ENCODE assay signal across 26 cellular contexts in genomic region chr3:172716476-172716875, GRCh38. TPM values are rescaled to one million over a fixed set of nuclear protein-coding genes. Genes with fewer than 3 reads are reported as not detected.
DNase-seq lines count a peak whose midpoint lies in the region; ATAC-seq, FAIRE-seq and TF ChIP-seq lines count a peak whose summit lies in the region.
"Had no signal": no experiment of that assay in that cellular context is flagged by ENCODE, and none has a peak within 500 bp of the region (broad histone marks: within the 10 kb centered on the region; RNA-seq: fewer than 3 reads in every experiment).

No MANE protein-coding gene starts in this region.

- H3K36me3 Mint-ChIP-seq in activated naive CD4-positive, alpha-beta T cell treated with anti-CD3 and anti-CD28 coated beads for 36 hours (ENCODE audit: low read depth) = no peaks in the 10 kb centered on the region
- H3K36me3 Mint-ChIP-seq: activated CD4-positive, alpha-beta memory T cell treated with anti-CD3 and anti-CD28 coated beads for 36 hours; activated naive CD4-positive, alpha-beta T cell treated with anti-CD3 and anti-CD28 coated beads, Interleukin-2, amount 50 U/mL, for 24 hours had no signal

- no TSS peak for BruUV-seq in HepG2 (replicated peaks; lab: Mats Ljungman, UMichigan)

- TF ChIP-seq EP300 in HepG2 (IDR thresholded peaks at IDR 0.05; ENCODE audit: low read depth in 2 of 2, low read length in 2 of 2) = no peak
- no peak for TF ChIP-seq EP300 in HepG2 (CRISPR knock-in tag; IDR thresholded peaks at IDR 0.05; ENCODE audit: borderline replicate concordance)

- H3K4me1 Mint-ChIP-seq in activated naive CD4-positive, alpha-beta T cell treated with anti-CD3 and anti-CD28 coated beads for 36 hours (ENCODE audit: low read depth) = no peaks in the 10 kb centered on the region
- H3K4me1 Mint-ChIP-seq: activated naive CD4-positive, alpha-beta T cell treated with anti-CD3 and anti-CD28 coated beads, Interleukin-2, amount 50 U/mL, for 24 hours had no signal

- intact Hi-C loops in right lobe of liver (cut with DNase I) = no loop called here
- intact Hi-C loops in HepG2 (cut with micrococcal nuclease; ENCODE audit: unreplicated experiment) = no loop called here
- intact Hi-C loops in activated naive CD4-positive, alpha-beta T cell treated with anti-CD3 and anti-CD28 coated beads for 36 hours (cut with micrococcal nuclease) = no loop called here

- CTCF ChIA-PET in HepG2 (lab: Yijun Ruan, JAX; ENCODE audit: low intra/inter-chr PET ratio, low total read pairs) = interaction anchor here (1.7 kb wide), 1 partner anchor 43 kb away, joined by 6 read pairs; no protein-coding TSS in a partner anchor
- CTCF ChIA-PET in activated naive CD4-positive, alpha-beta T cell treated with anti-CD3 and anti-CD28 coated beads for 36 hours (lab: Charles Lee) = no interaction called here

- no peak for FAIRE-seq in HepG2 (lab: Jason Lieb, UNC)
- FAIRE-seq: A549, GM18507, islet of Langerhans, urothelium cell line had no signal

- no peak overlapping the region for H3K4me2 ChIP-seq in HepG2 (ENCODE audit: low read depth, low read length)
- H3K4me2 ChIP-seq: A549, PC-9 had no signal

- TF ChIP-seq CTCF in right lobe of liver (IDR thresholded peaks at IDR 0.05) (no peak), HepG2 (CRISPR knock-in tag; IDR thresholded peaks at IDR 0.05) (no peak)

- in situ Hi-C loops in HepG2 (cut with HindIII; ENCODE audit: extremely low pct_ligation_motif_present, low pct_unique_long_range_greater_than_20kb) = no loop called here

- no peak for TF ChIP-seq RAD21 in HepG2 (CRISPR knock-in tag; IDR thresholded peaks at IDR 0.05)

- TF ChIP-seq POLR2A in right lobe of liver (IDR thresholded peaks at IDR 0.05) = no peak
- TF ChIP-seq POLR2A in HepG2 (IDR thresholded peaks at IDR 0.05; ENCODE audit: insufficient read depth in 1 of 2, low read depth in 2 of 2, low read length in 2 of 2) = no peak

- POLR2A ChIA-PET in HepG2 (lab: Yijun Ruan, JAX) = no interaction called here

- H3K27me3 Mint-ChIP-seq in activated naive CD4-positive, alpha-beta T cell treated with anti-CD3 and anti-CD28 coated beads for 36 hours (ENCODE audit: low read depth) = no peaks in the 10 kb centered on the region
- H3K27me3 Mint-ChIP-seq: activated CD4-positive, alpha-beta memory T cell treated with anti-CD3 and anti-CD28 coated beads for 36 hours; activated naive CD4-positive, alpha-beta T cell treated with anti-CD3 and anti-CD28 coated beads, Interleukin-2, amount 50 U/mL, for 24 hours had no signal

- no peak overlapping the region for H3K27ac ChIP-seq in right lobe of liver
- H3K27ac ChIP-seq in HepG2 (ENCODE audit: extremely low read length, insufficient read depth, low read length) = no peak overlapping the region
- H3K27ac ChIP-seq: A549, body of pancreas, C4-2B, coronary artery, PC-9, sigmoid colon, stomach had no signal

- no peaks in the 10 kb centered on the region for H3K9me3 Mint-ChIP-seq in activated naive CD4-positive, alpha-beta T cell treated with anti-CD3 and anti-CD28 coated beads for 36 hours
- H3K9me3 Mint-ChIP-seq: activated CD4-positive, alpha-beta memory T cell treated with anti-CD3 and anti-CD28 coated beads for 36 hours; activated naive CD4-positive, alpha-beta T cell treated with anti-CD3 and anti-CD28 coated beads, Interleukin-2, amount 50 U/mL, for 24 hours; activated T-cell treated with anti-CD3 and anti-CD28 coated beads, Interleukin-2, amount 50 U/mL, for 24 hours had no signal

- WGBS in right lobe of liver (ENCODE audit: insufficient coverage, low coverage, low lambda C conversion rate, missing lambda C conversion rate) = 45% methylated on average over 5 of the region's 5 CpGs
- WGBS in HepG2 (ENCODE audit: low lambda C conversion rate) = 75% methylated on average over 5 of the region's 5 CpGs

- H3K27me3 ChIP-seq in right lobe of liver (no peaks in the 10 kb centered on the region), HepG2 (ENCODE audit: control insufficient read depth in 1 of 2, insufficient read depth in 2 of 2, low read length in 2 of 2) (peaks cover 4 to 7% of the 10 kb centered on the region in 2 experiments; a peak in 3 of 5 replicates)
- H3K27me3 ChIP-seq: body of pancreas, sigmoid colon, stomach had no signal

- H3K79me2 ChIP-seq in HepG2 (ENCODE audit: insufficient read depth, low read length) = no peaks in the 10 kb centered on the region

- no peak overlapping the region for H3K4me3 ChIP-seq in right lobe of liver
- no peak overlapping the region for H3K4me3 ChIP-seq in HepG2 (replicated peaks in 1 of 3; ENCODE audit: insufficient read depth in 1 of 3, low read depth in 2 of 3, low read length in 3 of 3)
- H3K4me3 ChIP-seq: A549, body of pancreas, coronary artery, PC-9, sigmoid colon, stomach had no signal

- no peaks in the 10 kb centered on the region for H3K36me3 ChIP-seq in right lobe of liver
- H3K36me3 ChIP-seq in HepG2 (replicated peaks in 1 of 2; ENCODE audit: control insufficient read depth in 1 of 2, insufficient read depth in 2 of 2, low read length in 2 of 2) = no peaks in the 10 kb centered on the region
- H3K36me3 ChIP-seq: sigmoid colon, stomach had no signal

- DNase-seq in right lobe of liver (peak in 2 of 3 donors; percentile 45 to 49), HepG2 (ENCODE audit: low spot score) (no peak), UCSD-AML1 (lab: John Stamatoyannopoulos, UW; ENCODE audit: unreplicated experiment) (peak; percentile 35), left lobe of liver (ENCODE audit: low spot score) (no peak)
- no peak for DNase-seq in effector CD4-positive, alpha-beta T cell
- DNase-seq in activated naive CD4-positive, alpha-beta T cell treated with anti-CD3 and anti-CD28 coated beads for 36 hours = no peak
- DNase-seq: activated CD4-positive, alpha-beta memory T cell treated with anti-CD3 and anti-CD28 coated beads for 36 hours; activated T-cell treated with anti-CD3 and anti-CD28 coated beads, Interleukin-2, amount 50 U/mL, for 24 hours; DMS79; NCI-H2029 treated with DMSO at 0.1 percent for 48 hours; NCI-H524; PC-9; sigmoid colon; stomach had no signal

- no peak overlapping the region for H2AFZ ChIP-seq in HepG2 (ENCODE audit: low read length)
- H2AFZ ChIP-seq: PC-9 had no signal

- no peak overlapping the region for H3K27ac Mint-ChIP-seq in activated naive CD4-positive, alpha-beta T cell treated with anti-CD3 and anti-CD28 coated beads for 36 hours
- H3K27ac Mint-ChIP-seq: activated CD4-positive, alpha-beta memory T cell treated with anti-CD3 and anti-CD28 coated beads for 36 hours; activated naive CD4-positive, alpha-beta T cell treated with anti-CD3 and anti-CD28 coated beads, Interleukin-2, amount 50 U/mL, for 24 hours; activated T-cell treated with anti-CD3 and anti-CD28 coated beads, Interleukin-2, amount 50 U/mL, for 24 hours had no signal

- no peak overlapping the region for H3K4me3 Mint-ChIP-seq in activated naive CD4-positive, alpha-beta T cell treated with anti-CD3 and anti-CD28 coated beads for 36 hours
- H3K4me3 Mint-ChIP-seq: activated CD4-positive, alpha-beta memory T cell treated with anti-CD3 and anti-CD28 coated beads for 36 hours; activated naive CD4-positive, alpha-beta T cell treated with anti-CD3 and anti-CD28 coated beads, Interleukin-2, amount 50 U/mL, for 24 hours; activated T-cell treated with anti-CD3 and anti-CD28 coated beads, Interleukin-2, amount 50 U/mL, for 24 hours had no signal

- no peaks in the 10 kb centered on the region for H3K9me3 ChIP-seq in right lobe of liver
- H3K9me3 ChIP-seq in HepG2 (ENCODE audit: low read length) = no peaks in the 10 kb centered on the region
- H3K9me3 ChIP-seq: A549, body of pancreas had no signal

- peaks cover 0 to 3% (median 1%) of the 10 kb centered on the region in 4 donors for H3K4me1 ChIP-seq in right lobe of liver
- peaks cover 26% of the 10 kb centered on the region for H3K4me1 ChIP-seq in HepG2 (ENCODE audit: insufficient read depth, low read length)

- H4K20me1 ChIP-seq in HepG2 (ENCODE audit: insufficient read depth, low read length) = no peaks in the 10 kb centered on the region

- ATAC-seq in right lobe of liver = peak; percentile 20 to 62 (median 53)
- no peak for ATAC-seq in HepG2
- peak; percentile 39 for ATAC-seq in left lobe of liver
- no peak for ATAC-seq in GM21360 (IDR thresholded peaks at IDR 0.05; ENCODE audit: unreplicated experiment)
- ATAC-seq in GM21423 (IDR thresholded peaks at IDR 0.05; ENCODE audit: unreplicated experiment) = no peak
- ATAC-seq: body of pancreas, HCT116, SK-N-SH treated with all-trans-retinoic acid at 6 μM for 48 hours had no signal

- H3K9ac ChIP-seq in HepG2 (ENCODE audit: insufficient read depth, low read depth, low read length) = no peak overlapping the region

RNA-seq across cellular contexts. Expression of gene NCEH1, which starts 5.6 kb away (rescaled TPM):
- total RNA-seq in right lobe of liver = 10 to 100 TPM in 1 of 6 experiments, 1 to 10 TPM in 5; 1.5 to 13.0 (median 4.3) TPM
- total RNA-seq in HepG2 (2016; rRNA removed; fragmentation: Illumina TruSeq; extraction: Trizol) = 7.9 and 12.9 TPM in 2 replicates
- 1.1 and 1.2 TPM in 2 replicates for total RNA-seq in HepG2 (2016; cell fraction: cytosol; rRNA removed; fragmentation: Illumina TruSeq; extraction: Trizol; ENCODE audit: low read depth)
- 9.2 and 11.9 TPM in 2 replicates for total RNA-seq in HepG2 (2016; cell fraction: insoluble cytoplasmic fraction; rRNA removed; fragmentation: Illumina TruSeq; extraction: Trizol)
- 2.6 and 2.7 TPM in 2 replicates for total RNA-seq in HepG2 (2016; cell fraction: membrane; rRNA removed; fragmentation: Illumina TruSeq; extraction: Trizol)
- 13.8 and 15.3 TPM in 2 replicates for total RNA-seq in HepG2 (2016; cell fraction: nucleus; rRNA removed; fragmentation: Illumina TruSeq; extraction: Trizol)
- 17.9 and 21.4 TPM in 2 replicates for polyA plus RNA-seq in HepG2 (2011; rRNA removed)
- polyA plus RNA-seq in HepG2 (2011; cell fraction: cytosol; rRNA removed) = 14.9 and 17.6 TPM in 2 replicates
- polyA plus RNA-seq in HepG2 (2011; cell fraction: nucleus; rRNA removed) = 6.9 and 7.5 TPM in 2 replicates
- 22.9 and 30.2 TPM in 2 replicates for polyA plus RNA-seq in HepG2 (2012)
- polyA plus RNA-seq in HepG2 (2016; cell fraction: cytosol; fragmentation: Illumina TruSeq; extraction: Trizol; ENCODE audit: low read depth) = 0.27 and 0.40 TPM in 2 replicates
- 6.4 and 7.2 TPM in 2 replicates for polyA plus RNA-seq in HepG2 (2016; cell fraction: insoluble cytoplasmic fraction; fragmentation: Illumina TruSeq; extraction: Trizol; ENCODE audit: low read depth)
- 1.1 and 1.2 TPM in 2 replicates for polyA plus RNA-seq in HepG2 (2016; cell fraction: membrane; fragmentation: Illumina TruSeq; extraction: Trizol; ENCODE audit: low read depth)
- 16.8 and 17.4 TPM in 2 replicates for polyA plus RNA-seq in HepG2 (2016; cell fraction: nucleus; fragmentation: Illumina TruSeq; extraction: Trizol; ENCODE audit: insufficient read depth, low read depth)
- polyA minus RNA-seq in HepG2 (2011; rRNA and poly(A)+ RNA removed; ENCODE audit: low replicate concordance) = 52.9 and 64.7 TPM in 2 replicates
- polyA minus RNA-seq in HepG2 (2011; cell fraction: cytosol; rRNA and poly(A)+ RNA removed) = 42.9 and 44.0 TPM in 2 replicates
- polyA minus RNA-seq in HepG2 (2011; cell fraction: nucleus; rRNA and poly(A)+ RNA removed) = 18.9 and 21.8 TPM in 2 replicates
- 1.9 TPM for total RNA-seq in left lobe of liver
- total RNA-seq in activated naive CD4-positive, alpha-beta T cell treated with anti-CD3 and anti-CD28 coated beads for 36 hours = 1 to 10 TPM; 2.9 to 3.5 TPM

RNA-seq across cellular contexts. Expression of gene ECT2, which starts 34.0 kb away (rescaled TPM):
- total RNA-seq in right lobe of liver = 1 to 10 TPM; 1.5 to 7.8 (median 3.8) TPM
- 52.0 and 84.4 TPM in 2 replicates for total RNA-seq in HepG2 (2016; rRNA removed; fragmentation: Illumina TruSeq; extraction: Trizol)
- total RNA-seq in HepG2 (2016; cell fraction: cytosol; rRNA removed; fragmentation: Illumina TruSeq; extraction: Trizol; ENCODE audit: low read depth) = 13.0 and 15.7 TPM in 2 replicates
- 49.7 and 86.5 TPM in 2 replicates for total RNA-seq in HepG2 (2016; cell fraction: insoluble cytoplasmic fraction; rRNA removed; fragmentation: Illumina TruSeq; extraction: Trizol)
- 18.7 and 24.3 TPM in 2 replicates for total RNA-seq in HepG2 (2016; cell fraction: membrane; rRNA removed; fragmentation: Illumina TruSeq; extraction: Trizol)
- 49.9 and 53.3 TPM in 2 replicates for total RNA-seq in HepG2 (2016; cell fraction: nucleus; rRNA removed; fragmentation: Illumina TruSeq; extraction: Trizol)
- 12.0 and 21.6 TPM in 2 replicates for polyA plus RNA-seq in HepG2 (2011; rRNA removed)
- 7.6 and 8.1 TPM in 2 replicates for polyA plus RNA-seq in HepG2 (2011; cell fraction: cytosol; rRNA removed)
- 8.0 and 12.7 TPM in 2 replicates for polyA plus RNA-seq in HepG2 (2011; cell fraction: nucleus; rRNA removed)
- polyA plus RNA-seq in HepG2 (2012) = 13.7 and 20.1 TPM in 2 replicates
- polyA plus RNA-seq in HepG2 (2016; cell fraction: cytosol; fragmentation: Illumina TruSeq; extraction: Trizol; ENCODE audit: low read depth) = 1.9 and 2.3 TPM in 2 replicates
- polyA plus RNA-seq in HepG2 (2016; cell fraction: insoluble cytoplasmic fraction; fragmentation: Illumina TruSeq; extraction: Trizol; ENCODE audit: low read depth) = 52.4 and 55.8 TPM in 2 replicates
- polyA plus RNA-seq in HepG2 (2016; cell fraction: membrane; fragmentation: Illumina TruSeq; extraction: Trizol; ENCODE audit: low read depth) = 8.1 and 8.4 TPM in 2 replicates
- polyA plus RNA-seq in HepG2 (2016; cell fraction: nucleus; fragmentation: Illumina TruSeq; extraction: Trizol; ENCODE audit: insufficient read depth, low read depth) = 39.5 and 39.6 TPM in 2 replicates
- polyA minus RNA-seq in HepG2 (2011; rRNA and poly(A)+ RNA removed; ENCODE audit: low replicate concordance) = 14.3 and 86.9 TPM in 2 replicates
- polyA minus RNA-seq in HepG2 (2011; cell fraction: cytosol; rRNA and poly(A)+ RNA removed) = 19.0 and 34.2 TPM in 2 replicates
- 60.0 and 83.7 TPM in 2 replicates for polyA minus RNA-seq in HepG2 (2011; cell fraction: nucleus; rRNA and poly(A)+ RNA removed)
- 1.6 TPM for total RNA-seq in left lobe of liver
- 10 to 100 TPM; 55.3 to 59.4 TPM for total RNA-seq in activated naive CD4-positive, alpha-beta T cell treated with anti-CD3 and anti-CD28 coated beads for 36 hours

Comparison
In these comparisons a context has a peak if more than half of its experiments do, and no peak if none do; other contexts are left out.
1. ATAC-seq: peak in right lobe of liver (4 of 4) and left lobe of liver (single experiment); none in HepG2 (single experiment), GM21360 (single experiment) and GM21423 (single experiment).
2. DNase-seq: peak in right lobe of liver (2 of 3) and UCSD-AML1 (single experiment); none in HepG2 (single experiment), left lobe of liver (single experiment), effector CD4-positive, alpha-beta T cell (single experiment) and activated naive CD4-positive, alpha-beta T cell treated with anti-CD3 and anti-CD28 coated beads for 36 hours (single experiment).